20 cellular contexts compared by ENCODE assay signal in the genomic region with DNA sequence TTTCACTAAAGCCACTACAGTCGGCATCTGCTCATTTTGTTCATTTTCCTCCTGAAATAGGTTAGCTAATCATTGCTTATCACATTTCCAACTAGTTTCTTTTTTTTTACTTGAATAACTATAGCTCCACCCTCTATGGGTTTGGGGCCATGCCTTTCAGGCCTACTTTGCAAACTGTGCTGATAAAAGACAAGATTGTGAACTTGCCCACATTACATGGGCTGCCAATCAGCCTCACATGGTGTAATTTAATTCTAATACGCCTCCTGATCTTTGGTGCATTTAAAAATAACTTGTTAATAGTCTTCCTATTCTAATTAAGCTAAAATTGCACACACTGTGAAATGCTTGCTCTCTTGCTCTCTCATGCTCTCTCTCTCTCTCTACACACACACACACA.
DNase-seq lines count a peak whose midpoint lies in the region; ATAC-seq and TF ChIP-seq lines count a peak whose summit lies in the region.
"Had no signal": no experiment of that assay in that cellular context is flagged by ENCODE, and none has a peak within 500 bp of the region (broad histone marks: within the 10 kb centered on the region; RNA-seq: fewer than 3 reads in every experiment).

No MANE protein-coding gene starts in this region.

- H3K36me3 Mint-ChIP-seq in T-helper 17 cell (ENCODE audit: low read depth) (peaks cover 10% of the 10 kb centered on the region), naive B cell (peaks cover 7 to 15% of the 10 kb centered on the region in 2 donors)
- peaks cover 58% of the 10 kb centered on the region for H3K36me3 Mint-ChIP-seq in stimulated activated memory B cell treated with anti-CD40 and anti-IgM and Interleukin-4, amounts not matched to agents 10 μg/mL and 1 μg/mL and 100 μg/mL, for 72 hours

- no peak for ATAC-seq in heart right ventricle
- ATAC-seq in left cardiac atrium: no peak
- ATAC-seq in T-helper 17 cell: no peak
- ATAC-seq in naive B cell (ENCODE audit: low read depth in 2 of 2): no peak
- ATAC-seq in stimulated activated memory B cell treated with anti-CD40 and anti-IgM and Interleukin-4, amounts not matched to agents 10 μg/mL and 1 μg/mL and 100 μg/mL, for 72 hours: no peak
- no peak for ATAC-seq in HG03378 (IDR thresholded peaks at IDR 0.05; ENCODE audit: unreplicated experiment)
- ATAC-seq: mucosa of descending colon; stimulated activated naive CD8-positive, alpha-beta T cell treated with anti-CD3 and anti-CD28 coated beads, Interleukin-15, amount 100 ng/mL, for 72 hours had no signal

- H3K4me1 ChIP-seq in heart right ventricle (peaks cover 3 to 61% (median 34%) of the 10 kb centered on the region in 9 donors), thyroid gland (peaks cover 7 to 16% of the 10 kb centered on the region in 2 donors)

- TF ChIP-seq CTCF in heart right ventricle (IDR thresholded peaks at IDR 0.05) (no peak), thyroid gland (IDR thresholded peaks at IDR 0.05) (no peak)

- H3K27me3 Mint-ChIP-seq in T-helper 17 cell (no peaks in the 10 kb centered on the region), naive B cell (no peaks in the 10 kb centered on the region)
- H3K27me3 Mint-ChIP-seq in stimulated activated memory B cell treated with anti-CD40 and anti-IgM and Interleukin-4, amounts not matched to agents 10 μg/mL and 1 μg/mL and 100 μg/mL, for 72 hours: no peaks in the 10 kb centered on the region
- H3K27me3 Mint-ChIP-seq: stimulated activated naive CD8-positive, alpha-beta T cell treated with anti-CD3 and anti-CD28 coated beads, Interleukin-15, amount 100 ng/mL, for 72 hours had no signal

- DNase-seq in heart right ventricle (no peak), left cardiac atrium (no peak), T-helper 17 cell (no peak), naive B cell (no peak), NCI-H2196 treated with DMSO at 0.1 percent for 48 hours (lab: John Stamatoyannopoulos, UW; ENCODE audit: unreplicated experiment) (no peak), thyroid gland (no peak)
- DNase-seq: activated effector memory CD4-positive, alpha-beta T cell treated with anti-CD3 and anti-CD28 coated beads, Interleukin-2, amount 50 U/mL, for 16 hours; aorta; cerebellar nuclear complex; DMS53; KG1; mucosa of descending colon; NCI-H2171; NCI-H69; stimulated activated CD4-positive, alpha-beta T cell treated with anti-CD3 and anti-CD28 coated beads, Interleukin-4, amount 100 ng/mL, for 24 hours; stimulated activated naive CD8-positive, alpha-beta T cell treated with anti-CD3 and anti-CD28 coated beads, Interleukin-15, amount 100 ng/mL, for 72 hours; trophoblast cell had no signal

- no peaks in the 10 kb centered on the region for H3K9me3 Mint-ChIP-seq in naive B cell
- H3K9me3 Mint-ChIP-seq in stimulated activated memory B cell treated with anti-CD40 and anti-IgM and Interleukin-4, amounts not matched to agents 10 μg/mL and 1 μg/mL and 100 μg/mL, for 72 hours: no peaks in the 10 kb centered on the region
- H3K9me3 Mint-ChIP-seq: stimulated activated naive CD8-positive, alpha-beta T cell treated with anti-CD3 and anti-CD28 coated beads, Interleukin-15, amount 100 ng/mL, for 72 hours had no signal

- H3K36me3 ChIP-seq in heart right ventricle: peaks cover 0 to 95% (median 6%) of the 10 kb centered on the region in 9 donors
- H3K36me3 ChIP-seq in thyroid gland: no peaks in the 10 kb centered on the region

- H3K4me3 Mint-ChIP-seq in T-helper 17 cell (no peak overlapping the region), naive B cell (peak overlapping the region in 1 of 8 donors; percentile 5)
- no peak overlapping the region for H3K4me3 Mint-ChIP-seq in stimulated activated memory B cell treated with anti-CD40 and anti-IgM and Interleukin-4, amounts not matched to agents 10 μg/mL and 1 μg/mL and 100 μg/mL, for 72 hours
- H3K4me3 Mint-ChIP-seq: stimulated activated naive CD8-positive, alpha-beta T cell treated with anti-CD3 and anti-CD28 coated beads, Interleukin-15, amount 100 ng/mL, for 72 hours had no signal

- H3K27ac Mint-ChIP-seq in T-helper 17 cell: peak overlapping the region; percentile 81
- H3K27ac Mint-ChIP-seq in naive B cell: peak overlapping the region; percentile 43 to 83 (median 62)
- peak overlapping the region; percentile 50 for H3K27ac Mint-ChIP-seq in stimulated activated memory B cell treated with anti-CD40 and anti-IgM and Interleukin-4, amounts not matched to agents 10 μg/mL and 1 μg/mL and 100 μg/mL, for 72 hours

- H3K4me3 ChIP-seq in heart right ventricle (no peak overlapping the region), thyroid gland (replicated peaks in 1 of 3) (no peak overlapping the region)
- H3K4me3 ChIP-seq: mucosa of descending colon had no signal

- peaks cover 17% of the 10 kb centered on the region for H3K4me1 Mint-ChIP-seq in T-helper 17 cell
- peaks cover 26 to 63% (median 41%) of the 10 kb centered on the region in 3 donors for H3K4me1 Mint-ChIP-seq in naive B cell
- H3K4me1 Mint-ChIP-seq in stimulated activated memory B cell treated with anti-CD40 and anti-IgM and Interleukin-4, amounts not matched to agents 10 μg/mL and 1 μg/mL and 100 μg/mL, for 72 hours: peaks cover 35% of the 10 kb centered on the region

- no peaks in the 10 kb centered on the region for H3K9me3 ChIP-seq in heart right ventricle
- no peaks in the 10 kb centered on the region for H3K9me3 ChIP-seq in T-helper 17 cell (ENCODE audit: control insufficient read depth, low read length, poor library complexity, severe bottlenecking)
- no peaks in the 10 kb centered on the region for H3K9me3 ChIP-seq in thyroid gland
- H3K9me3 ChIP-seq: mucosa of descending colon had no signal

- H3K27ac ChIP-seq in heart right ventricle (peak overlapping the region in 6 of 10 donors; percentile 42 to 68 (median 54)), thyroid gland (no peak overlapping the region)
- H3K27ac ChIP-seq: RWPE1 had no signal

- WGBS in heart right ventricle, 2 donors: 32 to 55% methylated on average over 2 of the region's 2 CpGs
- 89 to 92% methylated on average over 2 of the region's 2 CpGs for WGBS in thyroid gland, 2 donors

- no peak for TF ChIP-seq POLR2A in thyroid gland (IDR thresholded peaks at IDR 0.05)

- intact Hi-C loops in heart right ventricle (cut with DNase I) (loop anchor here in 9 of 10 donors (5.0 to 10.0 kb wide), 11 partner anchors 182 to 652 kb away; no protein-coding TSS in a partner anchor), left cardiac atrium (cut with DNase I) (loop anchor here in 1 of 2 donors (10.0 kb wide), 1 partner anchor 382 kb away; no protein-coding TSS in a partner anchor), thyroid gland (cut with DNase I) (loop anchor here (10.0 kb wide), 1 partner anchor 582 kb away; no protein-coding TSS in a partner anchor)

- H3K27me3 ChIP-seq in heart right ventricle (no peaks in the 10 kb centered on the region), thyroid gland (no peaks in the 10 kb centered on the region)

Comparison
In these comparisons a context has a peak if more than half of its experiments do, and no peak if none do; other contexts are left out.
1. H3K27ac ChIP-seq: peak in heart right ventricle (6 of 10); none in thyroid gland (0 of 3).
2. Peak in every context shown above with its lines, with median percentiles within 50 percentile points of each other: H3K27ac Mint-ChIP-seq.